10 cellular contexts compared by ENCODE assay signal in genomic region chr10:14560274-14560673, GRCh38.
DNase-seq lines count a peak whose midpoint lies in the region; ATAC-seq, FAIRE-seq and TF ChIP-seq lines count a peak whose summit lies in the region.
"Had no signal": no experiment of that assay in that cellular context is flagged by ENCODE, and none has a peak within 500 bp of the region (broad histone marks: within the 10 kb centered on the region; RNA-seq: fewer than 3 reads in every experiment).

No MANE protein-coding gene starts in this region.

- H3K9me3 ChIP-seq in small intestine (ENCODE audit: control insufficient read depth, low read depth) (no peaks in the 10 kb centered on the region), prostate gland (no peaks in the 10 kb centered on the region)
- H3K9me3 ChIP-seq: pancreas, Peyer's patch had no signal

- peak overlapping the region in 6 of 8 donors; percentile 57 to 84 (median 82) for H3K4me3 Mint-ChIP-seq in naive B cell

- TF ChIP-seq POLR2A in prostate gland (IDR thresholded peaks at IDR 0.05), result no peak

- intact Hi-C loops in prostate gland (cut with DNase I), result no loop called here

- no peaks in the 10 kb centered on the region for H3K9me3 Mint-ChIP-seq in naive B cell

- DNase-seq in H7 (peak; percentile 59), SK-MEL-5 (ENCODE audit: low read depth, low spot score) (peak; percentile 41), astrocyte of the spinal cord (ENCODE audit: low read depth, low spot score) (peak; percentile 56), naive B cell (no peak), small intestine (no peak), prostate gland (ENCODE audit: low spot score) (no peak), SK-N-DZ (ENCODE audit: low spot score) (no peak)
- DNase-seq: pancreas had no signal

- TF ChIP-seq CTCF in astrocyte of the spinal cord (IDR thresholded peaks at IDR 0.05; ENCODE audit: low read depth, low read length), result no peak
- TF ChIP-seq CTCF in prostate gland (IDR thresholded peaks at IDR 0.05), result no peak

- FAIRE-seq in small intestine (lab: Jason Lieb, UNC), result no peak
- FAIRE-seq: pancreas had no signal

- peak overlapping the region; percentile 17 to 97 (median 77) for H3K27ac Mint-ChIP-seq in naive B cell

- H3K4me1 Mint-ChIP-seq in naive B cell, result peaks cover 81 to 95% (median 95%) of the 10 kb centered on the region in 3 donors

- H3K36me3 ChIP-seq in H7 (replicated peaks; ENCODE audit: control insufficient read depth, insufficient read depth, low read length), result no peaks in the 10 kb centered on the region
- no peaks in the 10 kb centered on the region for H3K36me3 ChIP-seq in small intestine (ENCODE audit: control insufficient read depth in 2 of 2, insufficient read depth in 2 of 2, low read length in 2 of 2)
- H3K36me3 ChIP-seq in prostate gland, result no peaks in the 10 kb centered on the region
- H3K36me3 ChIP-seq: pancreas, Peyer's patch had no signal

- peaks cover 11 to 18% of the 10 kb centered on the region in 2 donors for H3K4me1 ChIP-seq in small intestine (ENCODE audit: control insufficient read depth in 2 of 2, insufficient read depth in 1 of 2, low read depth in 1 of 2, low read length in 1 of 2)
- no peaks in the 10 kb centered on the region for H3K4me1 ChIP-seq in prostate gland (replicated peaks)

- 77 to 88% (median 78%) methylated on average over 9 of the region's 9 CpGs for WGBS in small intestine, 3 donors
- WGBS in prostate gland, result 93% methylated on average over 9 of the region's 9 CpGs

- H3K4me3 ChIP-seq in H7 (ENCODE audit: insufficient read depth, low read depth, low read length), result no peak overlapping the region
- no peak overlapping the region for H3K4me3 ChIP-seq in astrocyte of the spinal cord (ENCODE audit: low read depth, low read length)
- H3K4me3 ChIP-seq in small intestine (ENCODE audit: low read depth in 1 of 2, low read length in 2 of 2), result no peak overlapping the region
- H3K4me3 ChIP-seq in prostate gland, result no peak overlapping the region
- H3K4me3 ChIP-seq: pancreas, Peyer's patch had no signal

- no peaks in the 10 kb centered on the region for H3K27me3 Mint-ChIP-seq in naive B cell

- peaks cover 2 to 5% of the 10 kb centered on the region in 2 donors for H3K36me3 Mint-ChIP-seq in naive B cell

- in situ Hi-C loops in SK-MEL-5 (cut with HindIII; ENCODE audit: low pct_unique_long_range_greater_than_20kb, low sequenced_read_pairs) (no loop called here), astrocyte of the spinal cord (cut with HindIII; ENCODE audit: low sequenced_read_pairs) (no loop called here)

- H3K27me3 ChIP-seq in H7 (ENCODE audit: control insufficient read depth, insufficient read depth, low read length) (no peaks in the 10 kb centered on the region), small intestine (ENCODE audit: control insufficient read depth in 2 of 2, insufficient read depth in 2 of 2, low read length in 2 of 2) (no peaks in the 10 kb centered on the region), prostate gland (replicated peaks; ENCODE audit: insufficient read depth) (no peaks in the 10 kb centered on the region)
- H3K27me3 ChIP-seq: pancreas, Peyer's patch had no signal

- H3K27ac ChIP-seq in small intestine (ENCODE audit: low read depth in 1 of 2, low read length in 1 of 2) (peak overlapping the region in 1 of 2 donors; percentile 21), prostate gland (no peak overlapping the region)

- ATAC-seq in naive B cell (ENCODE audit: low read depth in 2 of 2) (peak; percentile 8 to 30), GM19452 (IDR thresholded peaks at IDR 0.05; ENCODE audit: unreplicated experiment) (no peak)

Comparison
In these comparisons a context has a peak if more than half of its experiments do, and no peak if none do; other contexts are left out.
1. DNase-seq: peak in H7 (single experiment), SK-MEL-5 (single experiment) and astrocyte of the spinal cord (single experiment); none in naive B cell (single experiment), small intestine (single experiment), prostate gland (single experiment) and SK-N-DZ (single experiment).